ENCODE assay signal across 18 cellular contexts in the genomic region with DNA sequence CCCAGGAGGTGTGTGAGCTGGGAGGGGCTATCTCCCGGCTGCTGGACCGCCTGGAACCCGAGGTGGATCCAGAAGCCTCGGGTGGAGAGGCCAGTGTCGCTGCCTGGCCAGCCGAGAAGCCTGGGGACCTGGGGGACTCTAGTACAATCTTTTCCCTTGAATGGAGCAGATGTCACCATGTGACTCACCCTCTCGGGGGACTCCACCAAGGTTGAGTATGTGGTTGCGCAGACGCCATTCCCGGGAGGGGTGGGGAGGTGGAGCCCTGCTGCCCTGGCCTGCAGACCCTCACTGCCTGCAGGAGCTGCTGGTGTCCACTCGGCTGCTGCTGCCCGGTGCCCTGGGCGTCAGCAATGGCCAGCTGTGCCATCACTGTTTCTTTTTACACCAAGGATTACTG. TPM values are rescaled to one million over a fixed set of nuclear protein-coding genes. Genes with fewer than 3 reads are reported as not detected.
"Had no signal": no experiment of that assay in that cellular context is flagged by ENCODE, and none has a peak within 500 bp of the region (broad histone marks: within the 10 kb centered on the region; RNA-seq: fewer than 3 reads in every experiment).

No MANE protein-coding gene starts in this region.

- H3K4me1 ChIP-seq: pancreas had no signal

- DNase-seq: activated CD4-positive, alpha-beta T cell treated with anti-CD3 and anti-CD28 coated beads, Interleukin-2, amount 50 U/mL, for 1 hour; activated naive CD4-positive, alpha-beta T cell treated with anti-CD3 and anti-CD28 coated beads, Interleukin-2, amount 50 U/mL, for 16 hours; activated T-cell treated with anti-CD3 and anti-CD28 coated beads for 4 hours; caudate nucleus; effector CD4-positive, alpha-beta T cell; left ventricle myocardium superior; mesendoderm; pancreas; stimulated activated CD4-positive, alpha-beta T cell treated with anti-CD3 and anti-CD28 coated beads, Interleukin-15, amount 100 ng/mL, for 24 hours; stomach had no signal

- H3K27ac ChIP-seq: coronary artery, gastroesophageal sphincter, pancreas, stomach had no signal

- H3K9me3 ChIP-seq: gastroesophageal sphincter, pancreas, stomach had no signal

- ATAC-seq: gastroesophageal sphincter, left ventricle myocardium superior, pancreas had no signal

- H3K36me3 ChIP-seq: gastroesophageal sphincter, pancreas, stomach had no signal

- H3K4me3 Mint-ChIP-seq: neural crest cell had no signal

- H3K4me3 ChIP-seq: coronary artery, gastroesophageal sphincter, pancreas, stomach had no signal

- H3K9me3 Mint-ChIP-seq: neural crest cell had no signal

- H3K27me3 ChIP-seq: pancreas had no signal

RNA-seq across cellular contexts. Expression of a gene that starts 40.3 kb away (rescaled TPM):
- total RNA-seq: fibroblast of lung, skeletal muscle tissue had no signal
- polyA plus RNA-seq: fibroblast of lung had no signal

RNA-seq across cellular contexts. Expression of a gene that starts 59.7 kb away (rescaled TPM):
- total RNA-seq: activated CD8-positive, alpha-beta memory T cell treated with anti-CD3 and anti-CD28 coated beads for 36 hours; fibroblast of lung; gastroesophageal sphincter; kidney epithelial cell; left ventricle myocardium superior; neural crest cell; renal cortical epithelial cell; skeletal muscle tissue; stomach had no signal
- polyA plus RNA-seq: fibroblast of lung, pancreas, stomach had no signal
